11 cellular contexts compared by ENCODE assay signal in the genomic region with DNA sequence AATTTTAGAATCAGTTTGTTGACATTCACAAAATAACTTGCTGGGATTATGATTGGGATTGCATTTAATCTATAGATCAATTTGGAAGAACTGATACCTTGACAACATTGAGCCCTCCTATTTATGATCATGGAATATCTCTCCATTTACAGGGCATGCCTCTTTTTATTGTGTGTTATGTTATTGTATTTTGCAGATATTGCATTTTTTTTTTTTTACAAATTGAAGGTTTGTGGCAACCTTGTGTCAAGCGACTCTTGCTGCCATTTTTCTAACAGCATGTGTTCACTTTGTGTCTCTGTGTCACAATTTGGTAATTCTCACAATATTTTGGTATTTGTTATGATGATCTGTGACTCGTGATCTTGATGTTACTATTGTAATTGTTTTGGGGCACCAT. TPM values are rescaled to one million over a fixed set of nuclear protein-coding genes. Genes with fewer than 3 reads are reported as not detected.
"Had no signal": no experiment of that assay in that cellular context is flagged by ENCODE, and none has a peak within 500 bp of the region (broad histone marks: within the 10 kb centered on the region; RNA-seq: fewer than 3 reads in every experiment).

No MANE protein-coding gene starts in this region.

- H3K36me3 ChIP-seq: HAP-1 had no signal

- H3K4me2 ChIP-seq: KMS-11 had no signal

- H2AFZ ChIP-seq: GM23248 had no signal

- H3K4me1 ChIP-seq: HAP-1 had no signal

- H3K9ac ChIP-seq: GM23248, KMS-11 had no signal

- ATAC-seq: HCT116 had no signal

- DNase-seq: GM23248, GOT3, H7, HFFc6, IMR-90, KBM-7 had no signal

- H3K9me3 ChIP-seq: HAP-1 had no signal

- FAIRE-seq: HTR-8/SVneo had no signal

- H3K27ac ChIP-seq: GM23248, KMS-11 had no signal

- H3K4me3 ChIP-seq: GM23248, HAP-1 had no signal

RNA-seq across cellular contexts. Expression of gene EDARADD, which starts 46.3 kb away (rescaled TPM):
- total RNA-seq: HT-29, IMR-90 had no signal
- polyA plus RNA-seq: IMR-90 had no signal
